1 cellular context compared by ENCODE assay signal in the genomic region with DNA sequence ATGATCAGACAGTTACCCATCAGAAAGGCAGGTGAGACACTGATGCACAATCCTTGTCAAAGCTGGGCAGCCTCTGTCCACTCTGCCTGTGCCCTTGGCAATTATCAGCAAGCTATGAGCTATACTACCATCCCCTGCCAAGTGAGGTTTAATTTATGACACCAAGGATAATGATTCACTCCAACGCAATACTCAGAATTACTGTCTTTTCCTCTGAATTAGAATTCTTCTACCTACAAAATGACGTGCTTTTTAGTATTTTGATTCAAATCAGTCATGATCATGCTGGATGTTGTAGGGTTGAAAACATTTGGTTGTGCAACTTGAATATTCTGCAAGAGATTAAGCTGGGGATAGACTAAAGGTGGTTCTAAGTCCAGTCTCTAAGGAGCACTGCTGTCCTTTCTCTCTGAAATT.
TF ChIP-seq lines count a peak whose summit lies in the region.

No MANE protein-coding gene starts in this region.

TF ChIP-seq in SK-N-SH treated with all-trans-retinoic acid at 6 μM for 48 hours, 23 proteins besides CTCF, POLR2A, EP300 and RAD21 (continued from another document):
- TF ChIP-seq TSHZ2 (CRISPR knock-in tag; IDR thresholded peaks at IDR 0.05) (no peak), ESRRG (CRISPR knock-in tag; IDR thresholded peaks at IDR 0.05) (no peak), ZFP3 (CRISPR knock-in tag; IDR thresholded peaks at IDR 0.05) (no peak), BACH2 (CRISPR knock-in tag; IDR thresholded peaks at IDR 0.05; ENCODE audit: borderline replicate concordance) (no peak), ISL1 (CRISPR knock-in tag; IDR thresholded peaks at IDR 0.05) (no peak)
TF ChIP-seq in SK-N-SH treated with all-trans-retinoic acid at 6 μM for 48 hours: peak in this region for 0.
